In genomic region chr16:57801856-57802634, GRCh38 we compare ENCODE assay signal across 8 cellular contexts. TPM values are rescaled to one million over a fixed set of nuclear protein-coding genes. Genes with fewer than 3 reads are reported as not detected.
DNase-seq lines count a peak whose midpoint lies in the region; ATAC-seq and TF ChIP-seq lines count a peak whose summit lies in the region.

Gene KIFC3, minus strand, starts transcription at chr16:57802491. Its CDS starts 4,248 bp downstream, at chr16:57798243.

- peaks cover 30% of the 10 kb centered on the region for H3K79me2 ChIP-seq in PC-9 (ENCODE audit: low read depth)

- H4K20me1 ChIP-seq in PC-9 (ENCODE audit: insufficient read depth) = no peaks in the 10 kb centered on the region

- TF ChIP-seq CTCF in 22Rv1 (IDR thresholded peaks at IDR 0.05) (peak; percentile 51), PC-9 (conservative IDR thresholded peaks at IDR 0.05) (no peak)

- no peaks in the 10 kb centered on the region for H3K9me2 ChIP-seq in PC-9 (ENCODE audit: insufficient read depth)

- H3K9me3 Mint-ChIP-seq in activated T-cell treated with anti-CD3 and anti-CD28 coated beads, Interleukin-2, amount 50 U/mL, for 72 hours = no peaks in the 10 kb centered on the region

- peak within 1 kb of the TSS; percentile 12 for H3K27ac Mint-ChIP-seq in activated T-cell treated with anti-CD3 and anti-CD28 coated beads, Interleukin-2, amount 50 U/mL, for 72 hours

- POLR2A ChIA-PET in PC-9 (lab: Charles Lee; ENCODE audit: unreplicated experiment) = interaction anchor here (0.6 kb wide), 1 partner anchor 325 kb away, joined by 5 read pairs; no protein-coding TSS in a partner anchor

- peak; percentile 50 to 62 for DNase-seq in PC-9
- DNase-seq in activated T-cell treated with anti-CD3 and anti-CD28 coated beads, Interleukin-2, amount 50 U/mL, for 72 hours = peak; percentile 73 to 77
- DNase-seq in stimulated activated CD8-positive, alpha-beta memory T cell treated with anti-CD3 and anti-CD28 coated beads, Interleukin-2, amount 100 ng/mL, for 48 hours (ENCODE audit: low read depth in 2 of 2) = peak; percentile 61 to 75

- no peak within 1 kb of the TSS for H3K27ac ChIP-seq in 22Rv1
- H3K27ac ChIP-seq in PC-9 = peak within 1 kb of the TSS; percentile 85
- H3K27ac ChIP-seq in mucosa of rectum (ENCODE audit: low read depth in 2 of 2, low read length in 2 of 2) = peak within 1 kb of the TSS; percentile 34 to 67

- peak; percentile 63 for ATAC-seq in GM19463 (IDR thresholded peaks at IDR 0.05; ENCODE audit: unreplicated experiment)
- ATAC-seq in activated T-cell treated with anti-CD3 and anti-CD28 coated beads, Interleukin-2, amount 50 U/mL, for 72 hours (replicated peaks in 1 of 2) = peak; percentile 81 to 87
- peak; percentile 48 for ATAC-seq in esophagus mucosa
- no peak for ATAC-seq in HG03520 (IDR thresholded peaks at IDR 0.05; ENCODE audit: unreplicated experiment)

- H3F3A ChIP-seq in PC-9 (ENCODE audit: insufficient read depth, low read depth) = peaks cover 46% of the 10 kb centered on the region

- no peaks in the 10 kb centered on the region for H3K9me3 ChIP-seq in PC-9 (ENCODE audit: insufficient read depth, low read depth)
- no peaks in the 10 kb centered on the region for H3K9me3 ChIP-seq in mucosa of rectum (ENCODE audit: control insufficient read depth in 2 of 2, low read length in 2 of 2)

- H3K4me3 ChIP-seq in PC-9 = peak within 1 kb of the TSS; percentile 63
- peak within 1 kb of the TSS; percentile 55 to 61 for H3K4me3 ChIP-seq in mucosa of rectum (ENCODE audit: low read length in 2 of 2)

- peak within 1 kb of the TSS; percentile 69; the same call in 1 of the 2 replicates for H2AFZ ChIP-seq in PC-9

- CTCF ChIA-PET in PC-9 (lab: Charles Lee) = interaction anchor here (1.2 kb wide), 1 partner anchor 61 kb away, joined by 5 read pairs; no protein-coding TSS in a partner anchor

- peaks cover 56% of the 10 kb centered on the region for H3K27me3 Mint-ChIP-seq in activated T-cell treated with anti-CD3 and anti-CD28 coated beads, Interleukin-2, amount 50 U/mL, for 72 hours (ENCODE audit: low read depth)

- H3K27me3 ChIP-seq in PC-9 (ENCODE audit: insufficient read depth, low read depth) (no peaks in the 10 kb centered on the region), mucosa of rectum (ENCODE audit: control insufficient read depth in 2 of 2, insufficient read depth in 2 of 2, low read length in 2 of 2) (peaks cover 25 to 42% of the 10 kb centered on the region in 2 donors)

- intact Hi-C loops in PC-9 (cut with micrococcal nuclease; ENCODE audit: unreplicated experiment) = loop anchor here (2.0 kb wide), 1 partner anchor 93 kb away; no protein-coding TSS in a partner anchor

- H3K36me3 Mint-ChIP-seq in activated T-cell treated with anti-CD3 and anti-CD28 coated beads, Interleukin-2, amount 50 U/mL, for 72 hours (ENCODE audit: insufficient read depth in 2 of 2) = peaks cover 1 to 3% of the 10 kb centered on the region in 2 donors

- BruUV-seq in PC-9 (replicated peaks; lab: Mats Ljungman, UMichigan) = TSS peak; percentile 20

- peak within 1 kb of the TSS; percentile 89 to 90 for H3K4me3 Mint-ChIP-seq in activated T-cell treated with anti-CD3 and anti-CD28 coated beads, Interleukin-2, amount 50 U/mL, for 72 hours

- H3K4me2 ChIP-seq in PC-9 = peak within 1 kb of the TSS; percentile 100

- peaks cover 57% of the 10 kb centered on the region for H3K4me1 ChIP-seq in PC-9 (replicated peaks; ENCODE audit: insufficient read depth)
- H3K4me1 ChIP-seq in mucosa of rectum (ENCODE audit: control insufficient read depth in 2 of 2, insufficient read depth in 2 of 2, low read length in 2 of 2) = peaks cover 30 to 36% of the 10 kb centered on the region in 2 donors

- peak within 1 kb of the TSS; percentile 40 to 41 for H3K9ac ChIP-seq in mucosa of rectum (ENCODE audit: low read depth in 1 of 2, low read length in 2 of 2)

- H3K4me1 Mint-ChIP-seq in activated T-cell treated with anti-CD3 and anti-CD28 coated beads, Interleukin-2, amount 50 U/mL, for 72 hours (ENCODE audit: low read depth) = peaks cover 23% of the 10 kb centered on the region

- H3K36me3 ChIP-seq in PC-9 (ENCODE audit: low read depth) (0 out of 2 replicates have a peak, but pooled peaks cover 1% of the 10 kb centered on the region), mucosa of rectum (ENCODE audit: control insufficient read depth in 2 of 2, insufficient read depth in 2 of 2, low read length in 2 of 2) (peaks cover 0 to 3% of the 10 kb centered on the region in 2 donors)

RNA-seq across cellular contexts. Expression of gene KIFC3, which starts in this region (rescaled TPM):
- 52.5 and 65.5 TPM in 2 replicates for total RNA-seq in PC-9 (2021)
- total RNA-seq in activated T-cell treated with anti-CD3 and anti-CD28 coated beads, Interleukin-2, amount 50 U/mL, for 72 hours = 1 to 10 TPM; 1.3 to 1.5 TPM
- 20.6 TPM for total RNA-seq in esophagus mucosa
